7 cellular contexts compared by ENCODE assay signal in genomic region chr1:53220962-53221286, GRCh38. TPM values are rescaled to one million over a fixed set of nuclear protein-coding genes. Genes with fewer than 3 reads are reported as not detected.
DNase-seq lines count a peak whose midpoint lies in the region; TF ChIP-seq lines count a peak whose summit lies in the region.

No MANE protein-coding gene starts in this region.

- no peaks in the 10 kb centered on the region for H3K9me3 Mint-ChIP-seq in activated naive CD8-positive, alpha-beta T cell (ENCODE audit: low read depth)

- peak overlapping the region; percentile 96 for H3K27ac Mint-ChIP-seq in activated naive CD8-positive, alpha-beta T cell

- no peaks in the 10 kb centered on the region for H3K27me3 Mint-ChIP-seq in activated naive CD8-positive, alpha-beta T cell

- H3K9ac ChIP-seq in HUES48 (ENCODE audit: low read depth, low read length) = peak overlapping the region; percentile 61
- peak overlapping the region; percentile 90 for H3K9ac ChIP-seq in iPS-20b (ENCODE audit: low read depth, low read length)

- peak overlapping the region; percentile 92 for H3K4me3 Mint-ChIP-seq in activated naive CD8-positive, alpha-beta T cell

- peaks cover 12% of the 10 kb centered on the region for H3K4me1 ChIP-seq in HUES48 (ENCODE audit: control insufficient read depth, insufficient read depth, low read length)
- peaks cover 9% of the 10 kb centered on the region for H3K4me1 ChIP-seq in iPS-20b (ENCODE audit: insufficient read depth, low read length)
- peaks cover 10 to 28% (median 19%) of the 10 kb centered on the region in 4 donors for H3K4me1 ChIP-seq in stomach

- peaks cover 15% of the 10 kb centered on the region for H3K4me1 Mint-ChIP-seq in activated naive CD8-positive, alpha-beta T cell (ENCODE audit: low read depth)

- peak overlapping the region; percentile 95 for H3K27ac ChIP-seq in HUES48 (ENCODE audit: low read depth, low read length)
- H3K27ac ChIP-seq in iPS-20b (ENCODE audit: low read length) = peak overlapping the region; percentile 36
- H3K27ac ChIP-seq in stomach = peak overlapping the region; percentile 97 to 99 (median 98)

- WGBS in stomach, 5 donors = 24 to 37% (median 32%) methylated on average over 3 of the region's 3 CpGs

- H3K4me3 ChIP-seq in HUES48 (ENCODE audit: low read depth, low read length) (peak overlapping the region; percentile 90), iPS-20b (ENCODE audit: low read length) (peak overlapping the region; percentile 78), stomach (peak overlapping the region; percentile 61 to 79 (median 72))

- H3K9me3 ChIP-seq in HUES48 (ENCODE audit: control insufficient read depth, insufficient read depth, low read length) (no peaks in the 10 kb centered on the region), iPS-20b (ENCODE audit: insufficient read depth, low read depth, low read length) (no peaks in the 10 kb centered on the region), stomach (no peaks in the 10 kb centered on the region)

- TF ChIP-seq CTCF in stomach (IDR thresholded peaks at IDR 0.05) = no peak

- no peaks in the 10 kb centered on the region for H3K36me3 Mint-ChIP-seq in activated naive CD8-positive, alpha-beta T cell

- intact Hi-C loops in stomach (cut with DNase I; ENCODE audit: low total_unique reads) = no loop called here

- H3K27me3 ChIP-seq in HUES48 (ENCODE audit: control insufficient read depth, insufficient read depth, low read length) (no peaks in the 10 kb centered on the region), iPS-20b (ENCODE audit: insufficient read depth, low read length) (no peaks in the 10 kb centered on the region), stomach (no peaks in the 10 kb centered on the region)

- no peak for TF ChIP-seq EP300 in stomach (IDR thresholded peaks at IDR 0.05)

- DNase-seq in stomach = no peak
- DNase-seq in anterior cingulate cortex (lab: John Stamatoyannopoulos, UW) = no peak
- DNase-seq in inferior parietal cortex (ENCODE audit: extremely low spot score) = no peak
- no peak for DNase-seq in activated gamma-delta T cell (lab: John Stamatoyannopoulos, UW)

- TF ChIP-seq POLR2A in stomach (IDR thresholded peaks at IDR 0.05) = no peak

- H3K36me3 ChIP-seq in HUES48 (ENCODE audit: control insufficient read depth, insufficient read depth, low read length) (peaks cover 28% of the 10 kb centered on the region), iPS-20b (ENCODE audit: insufficient read depth, low read depth, low read length) (peaks cover 21% of the 10 kb centered on the region), stomach (peaks cover 10 to 33% (median 29%) of the 10 kb centered on the region in 4 donors)

RNA-seq across cellular contexts. Expression of gene CZIB, which starts 0.5 kb away (rescaled TPM):
- total RNA-seq in stomach = 10 to 100 TPM; 31.6 to 52.7 (median 38.0) TPM
- 10 to 100 TPM; 60.8 to 78.8 (median 74.9) TPM for polyA plus RNA-seq in stomach

RNA-seq across cellular contexts. Expression of gene MAGOH, which starts 17.4 kb away (rescaled TPM):
- total RNA-seq in stomach = 10 to 100 TPM in 3 of 5 donors, 1 to 10 TPM in 2; 2.9 to 58.3 (median 25.5) TPM
- 100 to 1,000 TPM in 1 of 3 donors, 10 to 100 TPM in 2; 73.3 to 105 (median 81.9) TPM for polyA plus RNA-seq in stomach

RNA-seq across cellular contexts. Expression of gene CPT2, which starts 24.3 kb away (rescaled TPM):
- 100 to 1,000 TPM in 1 of 5 donors, 10 to 100 TPM in 3, 1 to 10 TPM in 1; 2.3 to 221 (median 24.2) TPM for total RNA-seq in stomach
- polyA plus RNA-seq in stomach = 10 to 100 TPM; 12.3 to 30.5 (median 14.6) TPM

Comparison
In these comparisons a context has a peak if more than half of its experiments do, and no peak if none do; other contexts are left out.
1. H3K27ac ChIP-seq: peak in every context shown above with its lines; median percentile 98 in stomach; 95 in HUES48; 36 in iPS-20b.